ENCODE assay signal across 1 cellular context in genomic region chr16:2429037-2429770, GRCh38.
TF ChIP-seq lines count a peak whose summit lies in the region.

A gene with protein sequence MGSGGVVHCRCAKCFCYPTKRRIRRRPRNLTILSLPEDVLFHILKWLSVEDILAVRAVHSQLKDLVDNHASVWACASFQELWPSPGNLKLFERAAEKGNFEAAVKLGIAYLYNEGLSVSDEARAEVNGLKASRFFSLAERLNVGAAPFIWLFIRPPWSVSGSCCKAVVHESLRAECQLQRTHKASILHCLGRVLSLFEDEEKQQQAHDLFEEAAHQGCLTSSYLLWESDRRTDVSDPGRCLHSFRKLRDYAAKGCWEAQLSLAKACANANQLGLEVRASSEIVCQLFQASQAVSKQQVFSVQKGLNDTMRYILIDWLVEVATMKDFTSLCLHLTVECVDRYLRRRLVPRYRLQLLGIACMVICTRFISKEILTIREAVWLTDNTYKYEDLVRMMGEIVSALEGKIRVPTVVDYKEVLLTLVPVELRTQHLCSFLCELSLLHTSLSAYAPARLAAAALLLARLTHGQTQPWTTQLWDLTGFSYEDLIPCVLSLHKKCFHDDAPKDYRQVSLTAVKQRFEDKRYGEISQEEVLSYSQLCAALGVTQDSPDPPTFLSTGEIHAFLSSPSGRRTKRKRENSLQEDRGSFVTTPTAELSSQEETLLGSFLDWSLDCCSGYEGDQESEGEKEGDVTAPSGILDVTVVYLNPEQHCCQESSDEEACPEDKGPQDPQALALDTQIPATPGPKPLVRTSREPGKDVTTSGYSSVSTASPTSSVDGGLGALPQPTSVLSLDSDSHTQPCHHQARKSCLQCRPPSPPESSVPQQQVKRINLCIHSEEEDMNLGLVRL (plus strand): TSS chr16:2429447. CDS start chr16:2429482, 35 bp downstream.

TF ChIP-seq in H1, 55 proteins besides CTCF, POLR2A, EP300 and RAD21:
- TF ChIP-seq SP2 (IDR thresholded peaks at IDR 0.05; ENCODE audit: low read length) (peak; percentile 35; the same call in 1 of the 2 replicates), NRF1 (IDR thresholded peaks at IDR 0.05; ENCODE audit: low read depth, low read length) (peak; percentile 55), NANOG (IDR thresholded peaks at IDR 0.05; ENCODE audit: insufficient read depth, low read depth, low read length, poor library complexity, severe bottlenecking) (no peak), KDM5A (IDR thresholded peaks at IDR 0.05; ENCODE audit: low read length) (no peak; the same call in 1 of the 2 replicates), SIN3A (conservative IDR thresholded peaks at IDR 0.05 in 1 of 2, IDR thresholded peaks at IDR 0.05 in 1 of 2; ENCODE audit: low read depth in 1 of 2, low read length in 2 of 2) (peak in 1 of 2 experiments; percentile 20; a peak in 1 of 4 replicates), CHD2 (IDR thresholded peaks at IDR 0.05; ENCODE audit: low read length) (peak; percentile 67), GABPA (IDR thresholded peaks at IDR 0.05; ENCODE audit: borderline replicate concordance, insufficient read depth, low read length) (no peak), KDM1A (IDR thresholded peaks at IDR 0.05; ENCODE audit: borderline replicate concordance, low read length) (no peak), PHF8 (conservative IDR thresholded peaks at IDR 0.05; ENCODE audit: low read depth, low read length) (peak; percentile 65; the same call in 1 of the 2 replicates), YY1 (IDR thresholded peaks at IDR 0.05; ENCODE audit: low read depth, low read length) (no peak), KDM4A (IDR thresholded peaks at IDR 0.05; ENCODE audit: low read depth, low read length, severe bottlenecking) (peak; percentile 83), SP4 (IDR thresholded peaks at IDR 0.05; ENCODE audit: low read length) (no peak; the same call in 1 of the 2 replicates), TCF12 (IDR thresholded peaks at IDR 0.05; ENCODE audit: low read depth, low read length) (no peak), CBX5 (IDR thresholded peaks at IDR 0.05; ENCODE audit: low read depth, low read length) (no peak), MAX (IDR thresholded peaks at IDR 0.05) (peak; percentile 98), SIRT6 (IDR thresholded peaks at IDR 0.05; ENCODE audit: low read length) (no peak), ASH2L (IDR thresholded peaks at IDR 0.05; ENCODE audit: low read length) (peak; percentile 74), POLR2AphosphoS5 (IDR thresholded peaks at IDR 0.05; ENCODE audit: low read depth, low read length) (peak; percentile 10; the same call in 1 of the 2 replicates), EGR1 (IDR thresholded peaks at IDR 0.05; ENCODE audit: borderline replicate concordance, low read depth, low read length) (no peak), JUND (IDR thresholded peaks at IDR 0.05; ENCODE audit: low read length) (no peak), TAF7 (optimal IDR thresholded peaks at IDR 0.05; ENCODE audit: borderline replicate concordance, low read depth, low read length) (peak; percentile 38), TAF1 (IDR thresholded peaks at IDR 0.05; ENCODE audit: low read depth, low read length) (peak; percentile 80), ZNF274 (IDR thresholded peaks at IDR 0.05; ENCODE audit: borderline replicate concordance, extremely low read depth, low read length) (no peak), SUZ12 (IDR thresholded peaks at IDR 0.05; ENCODE audit: low read length) (no peak), CREB1 (IDR thresholded peaks at IDR 0.05) (no peak), BRCA1 (IDR thresholded peaks at IDR 0.05; ENCODE audit: low read depth, low read length) (no peak), SIX5 (IDR thresholded peaks at IDR 0.05; ENCODE audit: low read depth, low read length) (no peak), RFX5 (IDR thresholded peaks at IDR 0.05; ENCODE audit: borderline replicate concordance, low read depth, low read length) (no peak), SP1 (IDR thresholded peaks at IDR 0.05; ENCODE audit: low read depth, low read length) (peak; percentile 94), GTF2F1 (IDR thresholded peaks at IDR 0.05; ENCODE audit: borderline replicate concordance, low read depth, low read length) (no peak), RXRA (IDR thresholded peaks at IDR 0.05; ENCODE audit: insufficient read depth, low read depth, low read length) (no peak), TBP (IDR thresholded peaks at IDR 0.05; ENCODE audit: low read depth, low read length) (peak; percentile 59), EZH2 (IDR thresholded peaks at IDR 0.05; ENCODE audit: low read depth, low read length, severe bottlenecking) (no peak), HDAC2 (IDR thresholded peaks at IDR 0.05; ENCODE audit: borderline replicate concordance in 1 of 2, low read depth in 2 of 2, low read length in 2 of 2) (no peak), RBBP5 (IDR thresholded peaks at IDR 0.05; ENCODE audit: borderline replicate concordance, low read depth, low read length) (peak; percentile 62; the same call in 1 of the 2 replicates), SRF (IDR thresholded peaks at IDR 0.05; ENCODE audit: low read depth, low read length) (no peak)
- TF ChIP-seq, protein P1, sequence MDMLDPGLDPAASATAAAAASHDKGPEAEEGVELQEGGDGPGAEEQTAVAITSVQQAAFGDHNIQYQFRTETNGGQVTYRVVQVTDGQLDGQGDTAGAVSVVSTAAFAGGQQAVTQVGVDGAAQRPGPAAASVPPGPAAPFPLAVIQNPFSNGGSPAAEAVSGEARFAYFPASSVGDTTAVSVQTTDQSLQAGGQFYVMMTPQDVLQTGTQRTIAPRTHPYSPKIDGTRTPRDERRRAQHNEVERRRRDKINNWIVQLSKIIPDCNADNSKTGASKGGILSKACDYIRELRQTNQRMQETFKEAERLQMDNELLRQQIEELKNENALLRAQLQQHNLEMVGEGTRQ (IDR thresholded peaks at IDR 0.05; ENCODE audit: low read length): no peak
- TF ChIP-seq, protein P2, sequence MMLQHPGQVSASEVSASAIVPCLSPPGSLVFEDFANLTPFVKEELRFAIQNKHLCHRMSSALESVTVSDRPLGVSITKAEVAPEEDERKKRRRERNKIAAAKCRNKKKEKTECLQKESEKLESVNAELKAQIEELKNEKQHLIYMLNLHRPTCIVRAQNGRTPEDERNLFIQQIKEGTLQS (IDR thresholded peaks at IDR 0.05; ENCODE audit: insufficient read depth, low read depth, low read length): no peak
- TF ChIP-seq, protein P3, sequence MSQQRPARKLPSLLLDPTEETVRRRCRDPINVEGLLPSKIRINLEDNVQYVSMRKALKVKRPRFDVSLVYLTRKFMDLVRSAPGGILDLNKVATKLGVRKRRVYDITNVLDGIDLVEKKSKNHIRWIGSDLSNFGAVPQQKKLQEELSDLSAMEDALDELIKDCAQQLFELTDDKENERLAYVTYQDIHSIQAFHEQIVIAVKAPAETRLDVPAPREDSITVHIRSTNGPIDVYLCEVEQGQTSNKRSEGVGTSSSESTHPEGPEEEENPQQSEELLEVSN (IDR thresholded peaks at IDR 0.05): peak; percentile 97
